9 cellular contexts compared by ENCODE assay signal in genomic region chr15:70014860-70015490, GRCh38.
A peak's percentile ranks its signal among the peaks of the same experiment; 100 is the strongest.
DNase-seq lines count a peak whose midpoint lies in the region; ATAC-seq and TF ChIP-seq lines count a peak whose summit lies in the region.
"Had no signal": no experiment of that assay in that cellular context is flagged by ENCODE, and none has a peak within 500 bp of the region (broad histone marks: within the 10 kb centered on the region; RNA-seq: fewer than 3 reads in every experiment).

No MANE protein-coding gene starts in this region.

- H3K27me3 Mint-ChIP-seq in type B pancreatic cell = peaks cover 16% of the 10 kb centered on the region
- H3K27me3 Mint-ChIP-seq in activated naive CD4-positive, alpha-beta T cell treated with anti-CD3 and anti-CD28 coated beads, Interleukin-2, amount 10 ng/mL, durations not matched to agents 7 days and 5 days = peaks cover 69% of the 10 kb centered on the region

- no peak overlapping the region for H3K4me3 ChIP-seq in NT2/D1 (ENCODE audit: insufficient read length, low read depth)

- H3K36me3 Mint-ChIP-seq in type B pancreatic cell = no peaks in the 10 kb centered on the region
- H3K36me3 Mint-ChIP-seq in activated naive CD4-positive, alpha-beta T cell treated with anti-CD3 and anti-CD28 coated beads, Interleukin-2, amount 10 ng/mL, durations not matched to agents 7 days and 5 days = no peaks in the 10 kb centered on the region

- ATAC-seq in HG02798 (IDR thresholded peaks at IDR 0.05; ENCODE audit: poor library complexity, unreplicated experiment) = peak; percentile 81

- peak overlapping the region; percentile 55 for H3K27ac Mint-ChIP-seq in type B pancreatic cell
- no peak overlapping the region for H3K27ac Mint-ChIP-seq in activated naive CD4-positive, alpha-beta T cell treated with anti-CD3 and anti-CD28 coated beads, Interleukin-2, amount 10 ng/mL, durations not matched to agents 7 days and 5 days

- H3K4me1 ChIP-seq in NT2/D1 (ENCODE audit: insufficient read depth, insufficient read length) = peaks cover 5% of the 10 kb centered on the region

- CTCF ChIA-PET in activated naive CD4-positive, alpha-beta T cell treated with anti-CD3 and anti-CD28 coated beads, Interleukin-2, amount 10 ng/mL, durations not matched to agents 7 days and 5 days (lab: Charles Lee) = no interaction called here

- H3K36me3 ChIP-seq in NT2/D1 (ENCODE audit: insufficient read depth, insufficient read length, low read length) = no peaks in the 10 kb centered on the region

- H3K9me3 ChIP-seq in NT2/D1 (ENCODE audit: insufficient read depth, low read length) = no peaks in the 10 kb centered on the region; the same call in 1 of the 2 replicates

- peak; percentile 23 for DNase-seq in NCI-H748 (lab: John Stamatoyannopoulos, UW; ENCODE audit: unreplicated experiment)
- no peak for DNase-seq in NCI-H748 treated with DMSO at 0.1 percent for 48 hours (lab: John Stamatoyannopoulos, UW)
- peak; percentile 91 for DNase-seq in NT2/D1 (ENCODE audit: low read depth, low spot score)
- DNase-seq in type B pancreatic cell (ENCODE audit: extremely low spot score, unreplicated experiment) = no peak
- DNase-seq in activated naive CD4-positive, alpha-beta T cell treated with anti-CD3 and anti-CD28 coated beads, Interleukin-2, amount 10 ng/mL, durations not matched to agents 7 days and 5 days = no peak
- no peak for DNase-seq in GDM1 (lab: John Stamatoyannopoulos, UW)
- no peak for DNase-seq in NCI-H2171 treated with DMSO at 0.1 percent for 48 hours (lab: John Stamatoyannopoulos, UW)
- DNase-seq: trophoblast cell had no signal

- peaks cover 44% of the 10 kb centered on the region for H3K4me1 Mint-ChIP-seq in type B pancreatic cell (ENCODE audit: unreplicated experiment)
- peaks cover 10% of the 10 kb centered on the region for H3K4me1 Mint-ChIP-seq in activated naive CD4-positive, alpha-beta T cell treated with anti-CD3 and anti-CD28 coated beads, Interleukin-2, amount 10 ng/mL, durations not matched to agents 7 days and 5 days

- H3K9me3 Mint-ChIP-seq in type B pancreatic cell = no peaks in the 10 kb centered on the region
- H3K9me3 Mint-ChIP-seq in activated naive CD4-positive, alpha-beta T cell treated with anti-CD3 and anti-CD28 coated beads, Interleukin-2, amount 10 ng/mL, durations not matched to agents 7 days and 5 days = no peaks in the 10 kb centered on the region

- no peak for TF ChIP-seq CTCF in type B pancreatic cell (conservative IDR thresholded peaks at IDR 0.05)

- H3K9ac ChIP-seq in NT2/D1 (ENCODE audit: insufficient read length, low read depth) = no peak overlapping the region

- H3K4me3 Mint-ChIP-seq in type B pancreatic cell = no peak overlapping the region
- H3K4me3 Mint-ChIP-seq in activated naive CD4-positive, alpha-beta T cell treated with anti-CD3 and anti-CD28 coated beads, Interleukin-2, amount 10 ng/mL, durations not matched to agents 7 days and 5 days = no peak overlapping the region

- H3K27me3 ChIP-seq in NT2/D1 (ENCODE audit: insufficient read depth, insufficient read length) = no peaks in the 10 kb centered on the region

Comparison
In these comparisons a context has a peak if more than half of its experiments do, and no peak if none do; other contexts are left out.
1. DNase-seq: peak in NCI-H748 (single experiment) and NT2/D1 (single experiment); none in NCI-H748 treated with DMSO at 0.1 percent for 48 hours (single experiment), type B pancreatic cell (single experiment), activated naive CD4-positive, alpha-beta T cell treated with anti-CD3 and anti-CD28 coated beads, Interleukin-2, amount 10 ng/mL, durations not matched to agents 7 days and 5 days (single experiment), GDM1 (single experiment) and NCI-H2171 treated with DMSO at 0.1 percent for 48 hours (single experiment).